In genomic region chr9:108688051-108688450, GRCh38 we compare ENCODE assay signal across 17 cellular contexts.
DNase-seq lines count a peak whose midpoint lies in the region; ATAC-seq, FAIRE-seq and TF ChIP-seq lines count a peak whose summit lies in the region.
"Had no signal": no experiment of that assay in that cellular context is flagged by ENCODE, and none has a peak within 500 bp of the region (broad histone marks: within the 10 kb centered on the region; RNA-seq: fewer than 3 reads in every experiment).

No MANE protein-coding gene starts in this region.

- H3K27me3 Mint-ChIP-seq in osteocyte (ENCODE audit: unreplicated experiment) = peaks cover 15% of the 10 kb centered on the region
- no peaks in the 10 kb centered on the region for H3K27me3 Mint-ChIP-seq in stimulated activated naive B cell treated with anti-CD40 and anti-IgM and Interleukin-4, amounts not matched to agents 10 μg/mL and 1 μg/mL and 100 μg/mL, for 72 hours
- no peaks in the 10 kb centered on the region for H3K27me3 Mint-ChIP-seq in Calu3 (ENCODE audit: unreplicated experiment)
- H3K27me3 Mint-ChIP-seq: CD4-positive, CD25-positive, alpha-beta regulatory T cell had no signal

- H3K27me3 ChIP-seq in ACC112 (ENCODE audit: insufficient read depth, low read length) = peaks cover 14% of the 10 kb centered on the region; the same call in 1 of the 2 replicates
- H3K27me3 ChIP-seq in bronchial epithelial cell (ENCODE audit: control insufficient read depth, insufficient read depth, low read length) = no peaks in the 10 kb centered on the region
- H3K27me3 ChIP-seq: BLaER1 treated with 17β-estradiol and CSF1 and Interleukin-3, amounts not matched to agents 10 nM and 100 nM had no signal

- TF ChIP-seq CTCF in bronchial epithelial cell (IDR thresholded peaks at IDR 0.05; ENCODE audit: insufficient read depth, low read length, severe bottlenecking) = no peak
- no peak for TF ChIP-seq CTCF in osteocyte (IDR thresholded peaks at IDR 0.05)
- TF ChIP-seq CTCF in Calu3 (IDR thresholded peaks at IDR 0.05; ENCODE audit: unreplicated experiment) = no peak

- BruUV-seq in Calu3 (replicated peaks; lab: Mats Ljungman, UMichigan) = no TSS peak

- no peak for TF ChIP-seq POLR2A in GM12891 (IDR thresholded peaks at IDR 0.05; ENCODE audit: low read depth, low read length)

- peak overlapping the region; percentile 50 for H3K27ac ChIP-seq in ACC112 (ENCODE audit: low read depth, low read length)
- H3K27ac ChIP-seq: BLaER1 treated with 17β-estradiol and CSF1 and Interleukin-3, amounts not matched to agents 10 nM and 100 nM; HL-60 had no signal

- no peaks in the 10 kb centered on the region for H3K4me1 Mint-ChIP-seq in osteocyte (ENCODE audit: unreplicated experiment)
- no peaks in the 10 kb centered on the region for H3K4me1 Mint-ChIP-seq in stimulated activated naive B cell treated with anti-CD40 and anti-IgM and Interleukin-4, amounts not matched to agents 10 μg/mL and 1 μg/mL and 100 μg/mL, for 72 hours
- H3K4me1 Mint-ChIP-seq in Calu3 (ENCODE audit: low read depth, unreplicated experiment) = peaks cover 9% of the 10 kb centered on the region
- H3K4me1 Mint-ChIP-seq: CD4-positive, CD25-positive, alpha-beta regulatory T cell had no signal

- FAIRE-seq in bronchial epithelial cell (lab: Jason Lieb, UNC) (peak; percentile 28), GM12891 (lab: Jason Lieb, UNC) (no peak)
- FAIRE-seq: GM12878, GM19239 had no signal

- H3K36me3 Mint-ChIP-seq in osteocyte (ENCODE audit: unreplicated experiment) (no peaks in the 10 kb centered on the region), Calu3 (ENCODE audit: insufficient read depth, unreplicated experiment) (no peaks in the 10 kb centered on the region)
- H3K36me3 Mint-ChIP-seq in stimulated activated naive B cell treated with anti-CD40 and anti-IgM and Interleukin-4, amounts not matched to agents 10 μg/mL and 1 μg/mL and 100 μg/mL, for 72 hours = peaks cover 2 to 5% of the 10 kb centered on the region in 2 donors
- H3K36me3 Mint-ChIP-seq: CD4-positive, CD25-positive, alpha-beta regulatory T cell had no signal

- no peak overlapping the region for H2AFZ ChIP-seq in ACC112 (ENCODE audit: low read length, unreplicated experiment)

- no peaks in the 10 kb centered on the region for H3K79me2 ChIP-seq in ACC112 (ENCODE audit: control insufficient read depth, insufficient read depth, low read length, unreplicated experiment)

- H3K4me3 ChIP-seq in ACC112 (ENCODE audit: low read depth, low read length) (no peak overlapping the region), bronchial epithelial cell (ENCODE audit: low read depth, low read length) (no peak overlapping the region)
- H3K4me3 ChIP-seq: BLaER1 treated with 17β-estradiol and CSF1 and Interleukin-3, amounts not matched to agents 10 nM and 100 nM; GM12878 had no signal

- H3K36me3 ChIP-seq in ACC112 (ENCODE audit: insufficient read depth, low read length) (no peaks in the 10 kb centered on the region), bronchial epithelial cell (ENCODE audit: control insufficient read depth, insufficient read depth, low read length) (no peaks in the 10 kb centered on the region)
- H3K36me3 ChIP-seq: BLaER1 treated with 17β-estradiol and CSF1 and Interleukin-3, amounts not matched to agents 10 nM and 100 nM had no signal

- H3K27ac Mint-ChIP-seq in osteocyte (ENCODE audit: unreplicated experiment) (no peak overlapping the region), Calu3 (ENCODE audit: unreplicated experiment) (no peak overlapping the region)
- no peak overlapping the region for H3K27ac Mint-ChIP-seq in stimulated activated naive B cell treated with anti-CD40 and anti-IgM and Interleukin-4, amounts not matched to agents 10 μg/mL and 1 μg/mL and 100 μg/mL, for 72 hours
- H3K27ac Mint-ChIP-seq: CD4-positive, CD25-positive, alpha-beta regulatory T cell; HFFc6 had no signal

- H3K9me3 Mint-ChIP-seq in osteocyte (ENCODE audit: unreplicated experiment) (peaks cover 6% of the 10 kb centered on the region), Calu3 (ENCODE audit: low read depth, unreplicated experiment) (no peaks in the 10 kb centered on the region)
- peaks cover 4 to 9% of the 10 kb centered on the region in 2 donors for H3K9me3 Mint-ChIP-seq in stimulated activated naive B cell treated with anti-CD40 and anti-IgM and Interleukin-4, amounts not matched to agents 10 μg/mL and 1 μg/mL and 100 μg/mL, for 72 hours

- no peak for ATAC-seq in stimulated activated naive B cell treated with anti-CD40 and anti-IgM and Interleukin-4, amounts not matched to agents 10 μg/mL and 1 μg/mL and 100 μg/mL, for 72 hours (replicated peaks)

- CTCF ChIA-PET in Calu3 (lab: Charles Lee) = no interaction called here

- intact Hi-C loops in Calu3 (cut with micrococcal nuclease; ENCODE audit: unreplicated experiment) = no loop called here

- no peak for DNase-seq in bronchial epithelial cell (ENCODE audit: low read depth)
- peak; percentile 7 for DNase-seq in islet precursor cell
- DNase-seq in osteocyte (ENCODE audit: extremely low spot score, unreplicated experiment) = peak; percentile 57
- no peak for DNase-seq in stimulated activated naive B cell treated with anti-CD40 and anti-IgM and Interleukin-4, amounts not matched to agents 10 μg/mL and 1 μg/mL and 100 μg/mL, for 72 hours
- no peak for DNase-seq in Calu3
- no peak for DNase-seq in GM12891 (ENCODE audit: insufficient read length, low spot score)
- no peak for DNase-seq in NCI-H1417 treated with DMSO at 0.1 percent for 48 hours (lab: John Stamatoyannopoulos, UW)
- DNase-seq: 8988T; ACHN; CD4-positive, CD25-positive, alpha-beta regulatory T cell; DMS 273 treated with DMSO at 0.1 percent for 48 hours; HFFc6 had no signal

- H3K4me3 Mint-ChIP-seq in osteocyte (ENCODE audit: unreplicated experiment) = no peak overlapping the region
- H3K4me3 Mint-ChIP-seq in stimulated activated naive B cell treated with anti-CD40 and anti-IgM and Interleukin-4, amounts not matched to agents 10 μg/mL and 1 μg/mL and 100 μg/mL, for 72 hours = no peak overlapping the region
- no peak overlapping the region for H3K4me3 Mint-ChIP-seq in Calu3 (ENCODE audit: low read depth, unreplicated experiment)
- H3K4me3 Mint-ChIP-seq: CD4-positive, CD25-positive, alpha-beta regulatory T cell; HFFc6 had no signal

- H3K4me1 ChIP-seq in ACC112 (ENCODE audit: control insufficient read depth, insufficient read depth, low read length, unreplicated experiment) = no peaks in the 10 kb centered on the region
- H3K4me1 ChIP-seq: BLaER1 treated with 17β-estradiol and CSF1 and Interleukin-3, amounts not matched to agents 10 nM and 100 nM had no signal

TF ChIP-seq in GM12891, 5 proteins besides CTCF, POLR2A, EP300 and RAD21:
- TF ChIP-seq PAX5 (IDR thresholded peaks at IDR 0.05; ENCODE audit: insufficient read depth, low read length, severe bottlenecking) (no peak), TAF1 (IDR thresholded peaks at IDR 0.05; ENCODE audit: low read depth, low read length) (no peak), SPI1 (IDR thresholded peaks at IDR 0.05; ENCODE audit: low read depth, low read length) (no peak), POU2F2 (IDR thresholded peaks at IDR 0.05; ENCODE audit: low read depth, low read length) (no peak), POLR2AphosphoS5 (IDR thresholded peaks at IDR 0.05; ENCODE audit: low read depth, low read length) (no peak)

Comparison
In these comparisons a context has a peak if more than half of its experiments do, and no peak if none do; other contexts are left out.
1. DNase-seq: peak in islet precursor cell (single experiment) and osteocyte (single experiment); none in bronchial epithelial cell (single experiment), stimulated activated naive B cell treated with anti-CD40 and anti-IgM and Interleukin-4, amounts not matched to agents 10 μg/mL and 1 μg/mL and 100 μg/mL, for 72 hours (single experiment), Calu3 (single experiment), GM12891 (single experiment) and NCI-H1417 treated with DMSO at 0.1 percent for 48 hours (single experiment).